ENCODE assay signal across 9 cellular contexts in genomic region chr1:211695135-211695816, GRCh38. TPM values are rescaled to one million over a fixed set of nuclear protein-coding genes. Genes with fewer than 3 reads are reported as not detected.
DNase-seq lines count a peak whose midpoint lies in the region; ATAC-seq, FAIRE-seq and TF ChIP-seq lines count a peak whose summit lies in the region.
"Had no signal": no experiment of that assay in that cellular context is flagged by ENCODE, and none has a peak within 500 bp of the region (broad histone marks: within the 10 kb centered on the region; RNA-seq: fewer than 3 reads in every experiment).

No MANE protein-coding gene starts in this region.

- H3K4me3 ChIP-seq in heart right ventricle: no peak overlapping the region
- no peak overlapping the region for H3K4me3 ChIP-seq in esophagus squamous epithelium
- H3K4me3 ChIP-seq: breast epithelium had no signal

- H3K4me1 ChIP-seq in heart right ventricle (peaks cover 0 to 16% (median 4%) of the 10 kb centered on the region in 9 donors), esophagus squamous epithelium (peaks cover 7 to 11% (median 9%) of the 10 kb centered on the region in 3 donors)
- H3K4me1 ChIP-seq: breast epithelium had no signal

- peaks cover 4% of the 10 kb centered on the region for H3K27me3 Mint-ChIP-seq in glutamatergic neuron (ENCODE audit: unreplicated experiment)

- TF ChIP-seq CTCF in glutamatergic neuron (IDR thresholded peaks at IDR 0.05; ENCODE audit: partially characterized antibody, unreplicated experiment): no peak
- no peak for TF ChIP-seq CTCF in heart right ventricle (IDR thresholded peaks at IDR 0.05)
- TF ChIP-seq CTCF in esophagus squamous epithelium (IDR thresholded peaks at IDR 0.05): no peak

- H3K36me3 ChIP-seq in heart right ventricle (no peaks in the 10 kb centered on the region), esophagus squamous epithelium (no peaks in the 10 kb centered on the region)
- H3K36me3 ChIP-seq: breast epithelium had no signal

- intact Hi-C loops in heart right ventricle (cut with DNase I): loop anchor here in 8 of 10 donors (5.0 to 10.0 kb wide), 3 partner anchors 137 to 250 kb away; partner anchors contain the start of gene LPGAT1 (in 8 of the 8)
- intact Hi-C loops in esophagus squamous epithelium (cut with DNase I): loop anchor here (5.0 to 10.0 kb wide), 2 partner anchors 137 to 250 kb away; partner anchors contain the start of gene LPGAT1

- no peaks in the 10 kb centered on the region for H3K9me3 ChIP-seq in heart right ventricle
- H3K9me3 ChIP-seq in esophagus squamous epithelium: no peaks in the 10 kb centered on the region
- H3K9me3 ChIP-seq: breast epithelium had no signal

- no peak overlapping the region for H3K4me3 Mint-ChIP-seq in glutamatergic neuron (ENCODE audit: unreplicated experiment)

- peak overlapping the region; percentile 6 for H3K27ac Mint-ChIP-seq in glutamatergic neuron (ENCODE audit: unreplicated experiment)

- peaks cover 11% of the 10 kb centered on the region for H3K36me3 Mint-ChIP-seq in glutamatergic neuron (ENCODE audit: unreplicated experiment)

- peaks cover 0 to 8% (median 0%) of the 10 kb centered on the region in 7 donors for H3K27me3 ChIP-seq in heart right ventricle
- H3K27me3 ChIP-seq in esophagus squamous epithelium: peaks cover 0 to 14% (median 0%) of the 10 kb centered on the region in 4 donors
- H3K27me3 ChIP-seq: breast epithelium had no signal

- no peak for DNase-seq in GM18507 (ENCODE audit: extremely low spot score, insufficient read length, low read depth)
- no peak for DNase-seq in glutamatergic neuron
- no peak for DNase-seq in COR-L47 (lab: John Stamatoyannopoulos, UW)
- DNase-seq in heart right ventricle: no peak
- DNase-seq in esophagus squamous epithelium (lab: John Stamatoyannopoulos, UW): no peak
- DNase-seq in NCI-H1417 (lab: John Stamatoyannopoulos, UW): no peak

- TF ChIP-seq POLR2A in esophagus squamous epithelium (IDR thresholded peaks at IDR 0.05): no peak

- ATAC-seq in GM21528 (IDR thresholded peaks at IDR 0.05; ENCODE audit: low FRiP score, unreplicated experiment): peak; percentile 42
- ATAC-seq in HG03521 (IDR thresholded peaks at IDR 0.05; ENCODE audit: unreplicated experiment): peak; percentile 45
- no peak for ATAC-seq in heart right ventricle

- H3K9me3 Mint-ChIP-seq in glutamatergic neuron (ENCODE audit: unreplicated experiment): peaks cover 4% of the 10 kb centered on the region

- H3K4me1 Mint-ChIP-seq in glutamatergic neuron (ENCODE audit: low read depth, unreplicated experiment): peaks cover 11% of the 10 kb centered on the region

- WGBS in heart right ventricle, 2 donors: 65 to 70% methylated on average over 10 of the region's 10 CpGs
- WGBS in esophagus squamous epithelium, 2 donors: 57 to 68% methylated on average over 6 to 9 of the region's 10 CpGs

- H3K27ac ChIP-seq in heart right ventricle (peak overlapping the region in 1 of 10 donors; percentile 14), esophagus squamous epithelium (no peak overlapping the region)
- H3K27ac ChIP-seq: breast epithelium had no signal

- peak; percentile 98 for FAIRE-seq in GM18507 (lab: Jason Lieb, UNC)

RNA-seq across cellular contexts. Expression of gene NEK2, which starts 19.9 kb away (rescaled TPM):
- 3.4 TPM for total RNA-seq in glutamatergic neuron (ENCODE audit: unreplicated experiment)
- total RNA-seq in heart right ventricle: 1 to 10 TPM in 2 of 10 donors, under 1 TPM in 3, not detected in 5; 0.12 to 2.1 (median 0.23) TPM
- polyA plus RNA-seq in heart right ventricle: under 1 TPM in 1 of 2 donors, not detected in 1; 0.04 TPM
- 10 to 100 TPM in 1 of 4 donors, 1 to 10 TPM in 3; 2.4 to 11.8 (median 6.5) TPM for total RNA-seq in esophagus squamous epithelium

Comparison
In these comparisons a context has a peak if more than half of its experiments do, and no peak if none do; other contexts are left out.
1. ATAC-seq: peak in GM21528 (single experiment) and HG03521 (single experiment); none in heart right ventricle (0 of 8).